ENCODE assay signal across 1 cellular context in the genomic region with DNA sequence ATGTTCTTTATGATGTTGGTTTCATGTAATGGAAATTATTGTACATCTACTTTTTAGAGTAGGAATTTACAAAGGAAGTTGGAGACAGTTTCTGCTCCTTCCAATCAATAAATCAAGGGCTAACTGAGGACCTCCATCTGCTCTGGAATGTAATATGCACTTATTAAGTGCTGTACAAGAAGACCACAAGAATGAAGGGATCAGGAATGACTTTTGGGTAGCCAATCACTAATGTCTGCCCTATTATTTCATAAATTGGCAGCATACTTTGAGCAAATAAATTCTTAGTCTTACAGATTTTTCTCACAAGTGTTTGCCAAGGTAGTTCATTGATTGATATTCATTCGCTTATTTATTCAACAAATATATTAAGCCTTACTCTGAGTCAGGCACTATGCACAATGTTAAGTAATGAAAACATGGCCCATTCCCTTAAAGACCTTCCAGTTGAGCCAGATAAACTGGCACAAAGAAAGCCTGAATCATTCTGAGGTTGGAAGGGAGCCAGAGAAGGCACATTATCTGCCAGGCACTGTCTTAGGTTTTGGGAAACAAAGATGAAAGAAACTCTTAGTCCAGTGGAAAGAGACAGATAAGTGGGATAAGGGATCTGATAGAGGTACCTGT.
TF ChIP-seq lines count a peak whose summit lies in the region.

No MANE protein-coding gene starts in this region.

TF ChIP-seq in endothelial cell of umbilical vein, 7 proteins besides CTCF, POLR2A, EP300 and RAD21 (continued from another document):
- TF ChIP-seq JUN (IDR thresholded peaks at IDR 0.05; ENCODE audit: borderline replicate concordance, insufficient read depth, insufficient read length, low read depth): no peak
- TF ChIP-seq, protein P1, sequence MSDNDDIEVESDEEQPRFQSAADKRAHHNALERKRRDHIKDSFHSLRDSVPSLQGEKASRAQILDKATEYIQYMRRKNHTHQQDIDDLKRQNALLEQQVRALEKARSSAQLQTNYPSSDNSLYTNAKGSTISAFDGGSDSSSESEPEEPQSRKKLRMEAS (IDR thresholded peaks at IDR 0.05; ENCODE audit: insufficient read depth, insufficient read length): no peak
